5 cellular contexts compared by ENCODE assay signal in genomic region chr9:74795803-74796202, GRCh38.
"Had no signal": no experiment of that assay in that cellular context is flagged by ENCODE, and none has a peak within 500 bp of the region (broad histone marks: within the 10 kb centered on the region; RNA-seq: fewer than 3 reads in every experiment).

No MANE protein-coding gene starts in this region.

- DNase-seq: IMR-90, KBM-7 had no signal

- H3K36me3 Mint-ChIP-seq: IgD-negative memory B cell had no signal

- H3K4me1 Mint-ChIP-seq: IgD-negative memory B cell had no signal

- H3K4me3 Mint-ChIP-seq: IgD-negative memory B cell had no signal

- ATAC-seq: HepG2, K562 had no signal
